In genomic region chr17:78458091-78458490, GRCh38 we compare ENCODE assay signal across 23 cellular contexts.
DNase-seq lines count a peak whose midpoint lies in the region; ATAC-seq, FAIRE-seq and TF ChIP-seq lines count a peak whose summit lies in the region.
"Had no signal": no experiment of that assay in that cellular context is flagged by ENCODE, and none has a peak within 500 bp of the region (broad histone marks: within the 10 kb centered on the region; RNA-seq: fewer than 3 reads in every experiment).

No MANE protein-coding gene starts in this region.

- no peak overlapping the region for H4K8ac ChIP-seq in neuronal stem cell (ENCODE audit: low read depth, low read length)

- TF ChIP-seq POLR2A in HepG2 (IDR thresholded peaks at IDR 0.05; ENCODE audit: insufficient read depth in 1 of 2, low read depth in 2 of 2, low read length in 2 of 2) = no peak
- no peak for TF ChIP-seq POLR2A in right lobe of liver (IDR thresholded peaks at IDR 0.05)

- H3K9me3 ChIP-seq in HepG2 (ENCODE audit: low read length) (no peaks in the 10 kb centered on the region), right lobe of liver (no peaks in the 10 kb centered on the region), neuronal stem cell (replicated peaks in 1 of 2; ENCODE audit: control insufficient read depth in 2 of 2, insufficient read depth in 1 of 2, low read depth in 1 of 2, low read length in 2 of 2) (no peaks in the 10 kb centered on the region), MM.1S (replicated peaks; ENCODE audit: insufficient read depth, low read length) (no peaks in the 10 kb centered on the region)
- H3K9me3 ChIP-seq: BE2C had no signal

- H3K79me2 ChIP-seq in HepG2 (ENCODE audit: insufficient read depth, low read length) (no peaks in the 10 kb centered on the region), MM.1S (ENCODE audit: low read length) (no peaks in the 10 kb centered on the region)

- no TSS peak for BruUV-seq in HepG2 (replicated peaks; lab: Mats Ljungman, UMichigan)

- POLR2A ChIA-PET in HepG2 (lab: Yijun Ruan, JAX) = no interaction called here

- TF ChIP-seq RAD21 in HepG2 (CRISPR knock-in tag; IDR thresholded peaks at IDR 0.05) = no peak

- no peak overlapping the region for H3K14ac ChIP-seq in neuronal stem cell (ENCODE audit: low read length)

- CTCF ChIA-PET in HepG2 (lab: Yijun Ruan, JAX; ENCODE audit: low intra/inter-chr PET ratio, low total read pairs) = no interaction called here

- TF ChIP-seq EP300 in HepG2 (IDR thresholded peaks at IDR 0.05; ENCODE audit: low read depth in 2 of 2, low read length in 2 of 2) (no peak), HepG2 (CRISPR knock-in tag; IDR thresholded peaks at IDR 0.05; ENCODE audit: borderline replicate concordance) (no peak)

- H2AFZ ChIP-seq in HepG2 (ENCODE audit: low read length) = no peak overlapping the region
- no peak overlapping the region for H2AFZ ChIP-seq in neuronal stem cell (ENCODE audit: low read length)
- H2AFZ ChIP-seq in MM.1S (ENCODE audit: low read length) = no peak overlapping the region

- TF ChIP-seq CTCF in HepG2 (CRISPR knock-in tag; IDR thresholded peaks at IDR 0.05) = no peak
- no peak for TF ChIP-seq CTCF in right lobe of liver (IDR thresholded peaks at IDR 0.05)
- TF ChIP-seq CTCF in MM.1S (IDR thresholded peaks at IDR 0.05; ENCODE audit: low read length) = no peak

- no peak overlapping the region for H2BK120ac ChIP-seq in neuronal stem cell (ENCODE audit: low read depth, low read length)

- no peaks in the 10 kb centered on the region for H3K9me2 ChIP-seq in MM.1S (replicated peaks; ENCODE audit: insufficient read depth, low read length)

- H3F3A ChIP-seq in MM.1S (ENCODE audit: insufficient read depth, low read length) = no peaks in the 10 kb centered on the region

- H3K4me2 ChIP-seq in HepG2 (ENCODE audit: low read depth, low read length) (no peak overlapping the region), neuronal stem cell (ENCODE audit: insufficient read depth, low read length, poor library complexity, severe bottlenecking) (no peak overlapping the region), MM.1S (ENCODE audit: low read depth, low read length) (no peak overlapping the region)
- H3K4me2 ChIP-seq: KMS-11 had no signal

- no peak overlapping the region for H2BK12ac ChIP-seq in neuronal stem cell (ENCODE audit: low read length)

- WGBS in HepG2 (ENCODE audit: low lambda C conversion rate) = 48% methylated on average over 10 of the region's 10 CpGs
- WGBS in right lobe of liver (ENCODE audit: insufficient coverage, low coverage, low lambda C conversion rate, missing lambda C conversion rate) = 78% methylated on average over 5 of the region's 10 CpGs
- no CpG with 5 or more reads among the region's 10 CpGs for WGBS in neuronal stem cell (ENCODE audit: extremely low coverage in 2 of 2, insufficient read length in 2 of 2, insufficient replicate concordance in 1 of 2), 2 donors

- no peaks in the 10 kb centered on the region for H4K20me1 ChIP-seq in HepG2 (ENCODE audit: insufficient read depth, low read length)
- H4K20me1 ChIP-seq in MM.1S (ENCODE audit: insufficient read depth, low read length) = no peaks in the 10 kb centered on the region

- no peak overlapping the region for H3K23ac ChIP-seq in neuronal stem cell (ENCODE audit: low read depth, low read length, poor library complexity)

- ATAC-seq in HepG2 (no peak), right lobe of liver (no peak)

- DNase-seq in HepG2 (ENCODE audit: low spot score) (no peak), right lobe of liver (no peak), globus pallidus (ENCODE audit: low spot score) (peak; percentile 58), neuronal stem cell (ENCODE audit: low spot score) (no peak), NCI-H2227 treated with DMSO at 0.1 percent for 48 hours (lab: John Stamatoyannopoulos, UW) (no peak), MM.1S (no peak), DMS153 treated with DMSO at 0.1 percent for 48 hours (lab: John Stamatoyannopoulos, UW; ENCODE audit: unreplicated experiment) (no peak)
- DNase-seq: BE2C, Calu3, DND-41, IMR-90, NCI-H1048, NCI-H2081, NCI-H226, NCI-H510A, NCI-H69, SHP77 treated with DMSO at 0.1 percent for 48 hours had no signal

- FAIRE-seq in HepG2 (lab: Jason Lieb, UNC) = no peak
- FAIRE-seq: GM12892 had no signal

- H3K4me3 ChIP-seq in HepG2 (replicated peaks in 1 of 3; ENCODE audit: insufficient read depth in 1 of 3, low read depth in 2 of 3, low read length in 3 of 3) = no peak overlapping the region
- H3K4me3 ChIP-seq in right lobe of liver = no peak overlapping the region
- no peak overlapping the region for H3K4me3 ChIP-seq in neuronal stem cell (ENCODE audit: low read length in 2 of 2)
- no peak overlapping the region for H3K4me3 ChIP-seq in MM.1S (ENCODE audit: low read length)
- H3K4me3 ChIP-seq: SK-N-MC had no signal

- H2AK5ac ChIP-seq in neuronal stem cell (ENCODE audit: low read depth, low read length) = peak overlapping the region; percentile 29

- no peaks in the 10 kb centered on the region for H3K79me1 ChIP-seq in neuronal stem cell (ENCODE audit: low read depth, low read length)

- in situ Hi-C loops in HepG2 (cut with HindIII; ENCODE audit: extremely low pct_ligation_motif_present, low pct_unique_long_range_greater_than_20kb) = no loop called here

- H3K4ac ChIP-seq in neuronal stem cell (ENCODE audit: low read length) = no peak overlapping the region

- intact Hi-C loops in HepG2 (cut with micrococcal nuclease; ENCODE audit: unreplicated experiment) (no loop called here), right lobe of liver (cut with DNase I) (no loop called here)

- H3K36me3 ChIP-seq in HepG2 (replicated peaks in 1 of 2; ENCODE audit: control insufficient read depth in 1 of 2, insufficient read depth in 2 of 2, low read length in 2 of 2) = no peaks in the 10 kb centered on the region
- H3K36me3 ChIP-seq in right lobe of liver = no peaks in the 10 kb centered on the region
- no peaks in the 10 kb centered on the region for H3K36me3 ChIP-seq in neuronal stem cell (replicated peaks in 1 of 2; ENCODE audit: control insufficient read depth in 2 of 2, insufficient read depth in 2 of 2, low read length in 2 of 2)
- no peaks in the 10 kb centered on the region for H3K36me3 ChIP-seq in MM.1S (replicated peaks; ENCODE audit: insufficient read depth, low read length)
- H3K36me3 ChIP-seq: BE2C had no signal

- peaks cover 3 to 53% of the 10 kb centered on the region in 2 experiments; a peak in 3 of 5 replicates for H3K27me3 ChIP-seq in HepG2 (ENCODE audit: control insufficient read depth in 1 of 2, insufficient read depth in 2 of 2, low read length in 2 of 2)
- H3K27me3 ChIP-seq in right lobe of liver = no peaks in the 10 kb centered on the region
- H3K27me3 ChIP-seq in neuronal stem cell (ENCODE audit: control insufficient read depth in 3 of 3, insufficient read depth in 3 of 3, low read depth in 1 of 3, low read length in 3 of 3) = peaks cover 0 to 4% (median 0%) of the 10 kb centered on the region in 3 experiments
- peaks cover 70% of the 10 kb centered on the region for H3K27me3 ChIP-seq in MM.1S (replicated peaks; ENCODE audit: insufficient read depth, low read length)
- H3K27me3 ChIP-seq: BE2C had no signal

- H3K27ac ChIP-seq in HepG2 (ENCODE audit: extremely low read length, insufficient read depth, low read length) (no peak overlapping the region), right lobe of liver (no peak overlapping the region), neuronal stem cell (replicated peaks; ENCODE audit: low read length) (no peak overlapping the region), temporal lobe (ENCODE audit: low read depth, low read length) (peak overlapping the region; percentile 100), MM.1S (ENCODE audit: low read length) (no peak overlapping the region)
- H3K27ac ChIP-seq: 22Rv1, KMS-11, RWPE1, SK-N-MC had no signal

- no peak overlapping the region for H2BK15ac ChIP-seq in neuronal stem cell (ENCODE audit: low read length)

- H3K9ac ChIP-seq in HepG2 (ENCODE audit: insufficient read depth, low read depth, low read length) (no peak overlapping the region), neuronal stem cell (ENCODE audit: low read depth, low read length, poor library complexity) (peak overlapping the region; percentile 56), MM.1S (ENCODE audit: low read length) (no peak overlapping the region)
- H3K9ac ChIP-seq: KMS-11 had no signal

- peak overlapping the region; percentile 42 for H3K18ac ChIP-seq in neuronal stem cell (ENCODE audit: low read length)

- peak overlapping the region; percentile 59 for H2BK5ac ChIP-seq in neuronal stem cell (ENCODE audit: low read length)

- H3K4me1 ChIP-seq in HepG2 (ENCODE audit: insufficient read depth, low read length) (no peaks in the 10 kb centered on the region), right lobe of liver (no peaks in the 10 kb centered on the region), neuronal stem cell (ENCODE audit: control insufficient read depth in 2 of 2, insufficient read depth in 1 of 2, low read depth in 1 of 2, low read length in 2 of 2) (no peaks in the 10 kb centered on the region), MM.1S (ENCODE audit: low read length) (no peaks in the 10 kb centered on the region)
- H3K4me1 ChIP-seq: BE2C had no signal

- no peak overlapping the region for H4K91ac ChIP-seq in neuronal stem cell (ENCODE audit: low read depth, low read length, poor library complexity)

TF ChIP-seq in HepG2, 621 proteins besides CTCF, POLR2A, EP300 and RAD21:
- TF ChIP-seq ZNF24 (IDR thresholded peaks at IDR 0.05) = no peak
- TF ChIP-seq, protein P1, sequence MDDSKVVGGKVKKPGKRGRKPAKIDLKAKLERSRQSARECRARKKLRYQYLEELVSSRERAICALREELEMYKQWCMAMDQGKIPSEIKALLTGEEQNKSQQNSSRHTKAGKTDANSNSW (CRISPR knock-in tag; IDR thresholded peaks at IDR 0.05; ENCODE audit: borderline replicate concordance) = no peak
- TF ChIP-seq SP2 (CRISPR knock-in tag; IDR thresholded peaks at IDR 0.05) = no peak
- no peak for TF ChIP-seq ZNF839 (CRISPR knock-in tag; IDR thresholded peaks at IDR 0.05; ENCODE audit: borderline replicate concordance)
- TF ChIP-seq ATF7 (IDR thresholded peaks at IDR 0.05) = peak; percentile 34; the same call in 1 of the 2 replicates
- TF ChIP-seq ATF7 (CRISPR knock-in tag; IDR thresholded peaks at IDR 0.05) = no peak
